ENCODE assay signal across 1 cellular context in the genomic region with DNA sequence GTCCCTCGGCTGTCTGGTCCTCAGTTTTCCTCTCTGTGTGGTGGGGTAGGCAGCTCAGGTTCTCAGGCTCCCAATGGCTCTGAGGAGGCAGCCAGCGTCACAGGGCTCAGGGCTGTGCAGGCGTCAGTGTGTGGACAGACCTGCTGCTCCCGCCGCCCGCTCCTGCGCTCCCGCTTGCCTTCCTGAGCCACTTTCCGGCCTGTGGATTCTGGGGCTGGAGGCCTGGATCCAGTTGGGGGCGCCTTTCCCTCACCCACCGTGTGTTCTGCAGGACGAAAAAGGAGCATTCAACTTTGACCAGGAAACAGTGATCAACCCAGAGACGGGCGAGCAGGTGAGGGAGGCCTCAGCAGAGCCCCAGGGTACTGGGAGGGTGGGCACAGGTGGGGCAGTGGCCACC.
TF ChIP-seq lines count a peak whose summit lies in the region.

No MANE protein-coding gene starts in this region.

TF ChIP-seq in WTC11, 78 proteins besides CTCF, POLR2A, EP300 and RAD21 (continued from another document):
- TF ChIP-seq, protein P1, sequence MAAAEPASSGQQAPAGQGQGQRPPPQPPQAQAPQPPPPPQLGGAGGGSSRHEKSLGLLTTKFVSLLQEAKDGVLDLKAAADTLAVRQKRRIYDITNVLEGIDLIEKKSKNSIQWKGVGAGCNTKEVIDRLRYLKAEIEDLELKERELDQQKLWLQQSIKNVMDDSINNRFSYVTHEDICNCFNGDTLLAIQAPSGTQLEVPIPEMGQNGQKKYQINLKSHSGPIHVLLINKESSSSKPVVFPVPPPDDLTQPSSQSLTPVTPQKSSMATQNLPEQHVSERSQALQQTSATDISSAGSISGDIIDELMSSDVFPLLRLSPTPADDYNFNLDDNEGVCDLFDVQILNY (CRISPR knock-in tag; IDR thresholded peaks at IDR 0.05), result no peak
- TF ChIP-seq, protein P2, sequence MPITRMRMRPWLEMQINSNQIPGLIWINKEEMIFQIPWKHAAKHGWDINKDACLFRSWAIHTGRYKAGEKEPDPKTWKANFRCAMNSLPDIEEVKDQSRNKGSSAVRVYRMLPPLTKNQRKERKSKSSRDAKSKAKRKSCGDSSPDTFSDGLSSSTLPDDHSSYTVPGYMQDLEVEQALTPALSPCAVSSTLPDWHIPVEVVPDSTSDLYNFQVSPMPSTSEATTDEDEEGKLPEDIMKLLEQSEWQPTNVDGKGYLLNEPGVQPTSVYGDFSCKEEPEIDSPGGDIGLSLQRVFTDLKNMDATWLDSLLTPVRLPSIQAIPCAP (CRISPR knock-in tag; IDR thresholded peaks at IDR 0.05), result no peak
- TF ChIP-seq, protein P3, sequence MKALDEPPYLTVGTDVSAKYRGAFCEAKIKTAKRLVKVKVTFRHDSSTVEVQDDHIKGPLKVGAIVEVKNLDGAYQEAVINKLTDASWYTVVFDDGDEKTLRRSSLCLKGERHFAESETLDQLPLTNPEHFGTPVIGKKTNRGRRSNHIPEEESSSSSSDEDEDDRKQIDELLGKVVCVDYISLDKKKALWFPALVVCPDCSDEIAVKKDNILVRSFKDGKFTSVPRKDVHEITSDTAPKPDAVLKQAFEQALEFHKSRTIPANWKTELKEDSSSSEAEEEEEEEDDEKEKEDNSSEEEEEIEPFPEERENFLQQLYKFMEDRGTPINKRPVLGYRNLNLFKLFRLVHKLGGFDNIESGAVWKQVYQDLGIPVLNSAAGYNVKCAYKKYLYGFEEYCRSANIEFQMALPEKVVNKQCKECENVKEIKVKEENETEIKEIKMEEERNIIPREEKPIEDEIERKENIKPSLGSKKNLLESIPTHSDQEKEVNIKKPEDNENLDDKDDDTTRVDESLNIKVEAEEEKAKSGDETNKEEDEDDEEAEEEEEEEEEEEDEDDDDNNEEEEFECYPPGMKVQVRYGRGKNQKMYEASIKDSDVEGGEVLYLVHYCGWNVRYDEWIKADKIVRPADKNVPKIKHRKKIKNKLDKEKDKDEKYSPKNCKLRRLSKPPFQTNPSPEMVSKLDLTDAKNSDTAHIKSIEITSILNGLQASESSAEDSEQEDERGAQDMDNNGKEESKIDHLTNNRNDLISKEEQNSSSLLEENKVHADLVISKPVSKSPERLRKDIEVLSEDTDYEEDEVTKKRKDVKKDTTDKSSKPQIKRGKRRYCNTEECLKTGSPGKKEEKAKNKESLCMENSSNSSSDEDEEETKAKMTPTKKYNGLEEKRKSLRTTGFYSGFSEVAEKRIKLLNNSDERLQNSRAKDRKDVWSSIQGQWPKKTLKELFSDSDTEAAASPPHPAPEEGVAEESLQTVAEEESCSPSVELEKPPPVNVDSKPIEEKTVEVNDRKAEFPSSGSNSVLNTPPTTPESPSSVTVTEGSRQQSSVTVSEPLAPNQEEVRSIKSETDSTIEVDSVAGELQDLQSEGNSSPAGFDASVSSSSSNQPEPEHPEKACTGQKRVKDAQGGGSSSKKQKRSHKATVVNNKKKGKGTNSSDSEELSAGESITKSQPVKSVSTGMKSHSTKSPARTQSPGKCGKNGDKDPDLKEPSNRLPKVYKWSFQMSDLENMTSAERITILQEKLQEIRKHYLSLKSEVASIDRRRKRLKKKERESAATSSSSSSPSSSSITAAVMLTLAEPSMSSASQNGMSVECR (CRISPR knock-in tag; IDR thresholded peaks at IDR 0.05; ENCODE audit: borderline replicate concordance), result no peak
- TF ChIP-seq ZNF232 (CRISPR knock-in tag; IDR thresholded peaks at IDR 0.05), result no peak
- no peak for TF ChIP-seq NFE2L1 (CRISPR knock-in tag; IDR thresholded peaks at IDR 0.05)
- TF ChIP-seq GABPB1 (CRISPR knock-in tag; IDR thresholded peaks at IDR 0.05), result no peak
- TF ChIP-seq SP1 (CRISPR knock-in tag; conservative IDR thresholded peaks at IDR 0.05), result no peak
- TF ChIP-seq, protein P4, sequence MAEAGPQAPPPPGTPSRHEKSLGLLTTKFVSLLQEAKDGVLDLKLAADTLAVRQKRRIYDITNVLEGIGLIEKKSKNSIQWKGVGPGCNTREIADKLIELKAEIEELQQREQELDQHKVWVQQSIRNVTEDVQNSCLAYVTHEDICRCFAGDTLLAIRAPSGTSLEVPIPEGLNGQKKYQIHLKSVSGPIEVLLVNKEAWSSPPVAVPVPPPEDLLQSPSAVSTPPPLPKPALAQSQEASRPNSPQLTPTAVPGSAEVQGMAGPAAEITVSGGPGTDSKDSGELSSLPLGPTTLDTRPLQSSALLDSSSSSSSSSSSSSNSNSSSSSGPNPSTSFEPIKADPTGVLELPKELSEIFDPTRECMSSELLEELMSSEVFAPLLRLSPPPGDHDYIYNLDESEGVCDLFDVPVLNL (CRISPR knock-in tag; IDR thresholded peaks at IDR 0.05; ENCODE audit: borderline replicate concordance, low read depth), result no peak
- no peak for TF ChIP-seq MYBL2 (CRISPR knock-in tag; IDR thresholded peaks at IDR 0.05)
- TF ChIP-seq, protein P5, sequence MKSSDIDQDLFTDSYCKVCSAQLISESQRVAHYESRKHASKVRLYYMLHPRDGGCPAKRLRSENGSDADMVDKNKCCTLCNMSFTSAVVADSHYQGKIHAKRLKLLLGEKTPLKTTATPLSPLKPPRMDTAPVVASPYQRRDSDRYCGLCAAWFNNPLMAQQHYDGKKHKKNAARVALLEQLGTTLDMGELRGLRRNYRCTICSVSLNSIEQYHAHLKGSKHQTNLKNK (CRISPR knock-in tag; IDR thresholded peaks at IDR 0.05), result no peak
